Comparison of ENCODE assay signal across 8 cellular contexts in genomic region chr20:38962898-38963484, GRCh38. TPM values are rescaled to one million over a fixed set of nuclear protein-coding genes. Genes with fewer than 3 reads are reported as not detected.
A peak's percentile ranks its signal among the peaks of the same experiment; 100 is the strongest.
DNase-seq lines count a peak whose midpoint lies in the region; ATAC-seq and TF ChIP-seq lines count a peak whose summit lies in the region.

No MANE protein-coding gene starts in this region.

- TF ChIP-seq CTCF in BJ (IDR thresholded peaks at IDR 0.05; ENCODE audit: insufficient read depth, low read depth, low read length) (no peak), body of pancreas (IDR thresholded peaks at IDR 0.05) (no peak), mucosa of descending colon (IDR thresholded peaks at IDR 0.05) (no peak)

- ATAC-seq in body of pancreas = no peak
- no peak for ATAC-seq in mucosa of descending colon
- ATAC-seq in esophagus mucosa = no peak

- CTCF ChIA-PET in BJ (lab: Yijun Ruan, JAX) = interaction anchor here (0.9 to 3.0 kb wide), 8 partner anchors 10 to 87 kb away, joined by 3 to 11 read pairs (median 4); partner anchors contain the start of gene FAM83D

- H3K9me3 ChIP-seq in body of pancreas (no peaks in the 10 kb centered on the region), mucosa of descending colon (no peaks in the 10 kb centered on the region)

- no peaks in the 10 kb centered on the region for H3K27me3 ChIP-seq in BJ (ENCODE audit: control insufficient read depth, insufficient read depth, low read length)
- H3K27me3 ChIP-seq in body of pancreas = no peaks in the 10 kb centered on the region

- DNase-seq in BJ (ENCODE audit: low read depth) = no peak
- DNase-seq in Kasumi-1 (lab: John Stamatoyannopoulos, UW) = peak; percentile 23 to 45
- no peak for DNase-seq in body of pancreas
- peak in 1 of 3 donors; percentile 30 for DNase-seq in mucosa of descending colon
- no peak for DNase-seq in NCI-H2227 (lab: John Stamatoyannopoulos, UW; ENCODE audit: unreplicated experiment)
- DNase-seq in NCI-H1048 (lab: John Stamatoyannopoulos, UW) = no peak
- no peak for DNase-seq in NCI-H1436 treated with DMSO at 0.1 percent for 48 hours (lab: John Stamatoyannopoulos, UW)

- POLR2A ChIA-PET in BJ (lab: Charles Lee) = interaction anchor here (0.6 kb wide), 1 partner anchor 33 kb away, joined by 8 read pairs; no protein-coding TSS in a partner anchor

- H3K36me3 ChIP-seq in BJ (ENCODE audit: control insufficient read depth, insufficient read depth, low read length) = no peaks in the 10 kb centered on the region
- no peaks in the 10 kb centered on the region for H3K36me3 ChIP-seq in body of pancreas (replicated peaks in 1 of 2; ENCODE audit: insufficient read depth in 1 of 2, low read depth in 2 of 2)
- no peaks in the 10 kb centered on the region for H3K36me3 ChIP-seq in mucosa of descending colon (ENCODE audit: low read depth)

- 2 to 3% methylated on average over 5 of the region's 5 CpGs for WGBS in body of pancreas, 2 donors

- no peak for TF ChIP-seq POLR2A in body of pancreas (IDR thresholded peaks at IDR 0.05)

- H3K27ac ChIP-seq in body of pancreas = peak overlapping the region in 3 of 4 donors; percentile 74 to 85 (median 82)

- H3K4me3 ChIP-seq in BJ (ENCODE audit: low read depth, low read length) (peak overlapping the region; percentile 87), body of pancreas (peak overlapping the region; percentile 93 to 98), mucosa of descending colon (peak overlapping the region; percentile 91)

- intact Hi-C loops in body of pancreas (cut with DNase I) (no loop called here), mucosa of descending colon (cut with DNase I, micrococcal nuclease) (no loop called here)

- H3K4me1 ChIP-seq in body of pancreas (peaks cover 13% of the 10 kb centered on the region), mucosa of descending colon (ENCODE audit: low read depth) (peaks cover 14% of the 10 kb centered on the region)

RNA-seq across cellular contexts. Expression of gene DHX35, which starts 0.8 kb away (rescaled TPM):
- polyA plus RNA-seq in BJ (2011; rRNA removed) = 12.1 and 14.5 TPM in 2 replicates
- polyA minus RNA-seq in BJ (2011; rRNA and poly(A)+ RNA removed) = 4.9 and 8.2 TPM in 2 replicates
- total RNA-seq in body of pancreas (1 to 10 TPM; 6.9 to 7.3 TPM), mucosa of descending colon (10 to 100 TPM; 14.8 to 16.4 (median 16.3) TPM), esophagus mucosa (6.3 TPM)

RNA-seq across cellular contexts. Expression of gene FAM83D, which starts 36.8 kb away (rescaled TPM):
- polyA plus RNA-seq in BJ (2011; rRNA removed) = 26.6 and 40.1 TPM in 2 replicates
- 16.1 and 16.4 TPM in 2 replicates for polyA minus RNA-seq in BJ (2011; rRNA and poly(A)+ RNA removed)
- under 1 TPM in 1 of 2 donors, not detected in 1; 0.52 TPM for total RNA-seq in body of pancreas
- total RNA-seq in mucosa of descending colon = 10 to 100 TPM in 2 of 3 donors, 1 to 10 TPM in 1; 3.4 to 13.9 (median 13.1) TPM
- 67.0 TPM for total RNA-seq in esophagus mucosa

Comparison
In these comparisons a context has a peak if more than half of its experiments do, and no peak if none do; other contexts are left out.
1. DNase-seq: peak in Kasumi-1 (2 of 2); none in BJ (single experiment), body of pancreas (0 of 4), NCI-H2227 (single experiment), NCI-H1048 (single experiment) and NCI-H1436 treated with DMSO at 0.1 percent for 48 hours (single experiment).
2. Peak in every context shown above with its lines, with median percentiles within 50 percentile points of each other: H3K4me3 ChIP-seq.